ENCODE assay signal across 8 cellular contexts in the genomic region with DNA sequence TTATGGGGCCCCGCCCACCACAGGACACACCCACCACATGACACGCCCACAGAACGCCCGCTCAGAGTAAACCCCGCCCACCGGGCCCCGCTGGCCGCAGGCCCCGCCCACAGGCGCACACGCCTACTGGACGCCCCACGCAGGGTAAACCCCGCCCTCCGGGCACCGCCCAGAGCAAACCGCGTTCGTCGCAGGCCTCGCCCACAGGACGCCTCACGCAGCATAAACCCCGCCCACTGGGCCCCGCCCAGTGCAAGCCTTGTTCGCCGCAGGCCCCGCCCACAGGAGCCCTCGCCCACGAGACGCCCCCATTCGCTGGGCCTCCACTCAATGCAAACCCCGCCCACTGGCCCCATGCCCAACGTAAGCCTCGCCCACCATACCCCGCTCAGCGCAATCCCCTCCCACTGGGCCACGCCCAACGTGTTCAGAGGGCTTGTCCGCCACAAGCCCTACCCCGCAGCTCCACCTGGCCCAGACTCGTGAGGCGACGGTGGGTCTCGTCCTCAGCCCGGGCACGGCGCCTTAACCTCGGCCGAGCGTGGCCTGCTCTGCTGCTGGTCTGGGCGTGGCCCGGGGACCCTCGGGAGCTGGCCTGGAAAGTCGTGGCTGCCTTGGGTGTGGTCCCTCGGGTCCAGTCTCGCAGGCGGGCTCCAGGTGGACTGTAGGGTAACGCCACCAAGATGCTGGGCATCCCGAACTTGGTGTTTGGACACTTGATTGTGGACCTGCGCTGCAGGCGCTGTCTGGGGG. TPM values are rescaled to one million over a fixed set of nuclear protein-coding genes. Genes with fewer than 3 reads are reported as not detected.
A peak's percentile ranks its signal among the peaks of the same experiment; 100 is the strongest.
DNase-seq lines count a peak whose midpoint lies in the region; ATAC-seq, FAIRE-seq and TF ChIP-seq lines count a peak whose summit lies in the region.

No MANE protein-coding gene starts in this region.

- H3K9me3 ChIP-seq in adrenal gland (replicated peaks in 1 of 3), result no peaks in the 10 kb centered on the region
- no peaks in the 10 kb centered on the region for H3K9me3 ChIP-seq in left ventricle myocardium inferior (replicated peaks)

- H3K27ac ChIP-seq in adrenal gland, result peak overlapping the region in 4 of 5 donors; percentile 1 to 89 (median 78)
- H3K27ac ChIP-seq in left ventricle myocardium inferior (replicated peaks), result peak overlapping the region; percentile 72

- H3K9me3 Mint-ChIP-seq in progenitor cell of endocrine pancreas (ENCODE audit: low read depth), result no peaks in the 10 kb centered on the region

- TF ChIP-seq CTCF in adrenal gland (IDR thresholded peaks at IDR 0.05), result peak in 1 of 6 experiments; percentile 1
- TF ChIP-seq CTCF in left ventricle myocardium inferior (IDR thresholded peaks at IDR 0.05; ENCODE audit: borderline replicate concordance), result no peak
- no peak for TF ChIP-seq CTCF in progenitor cell of endocrine pancreas (IDR thresholded peaks at IDR 0.05; ENCODE audit: unreplicated experiment)

- H3K27ac Mint-ChIP-seq in progenitor cell of endocrine pancreas, result no peak overlapping the region

- intact Hi-C loops in adrenal gland (cut with DNase I), result no loop called here
- intact Hi-C loops in left ventricle myocardium inferior (cut with micrococcal nuclease), result no loop called here

- peak; percentile 87 for ATAC-seq in HG02763 (IDR thresholded peaks at IDR 0.05; ENCODE audit: unreplicated experiment)

- FAIRE-seq in GM12892 (lab: Jason Lieb, UNC), result peak; percentile 99

- H3K27me3 Mint-ChIP-seq in progenitor cell of endocrine pancreas, result peaks cover 18% of the 10 kb centered on the region

- H3K27me3 ChIP-seq in adrenal gland (no peaks in the 10 kb centered on the region), left ventricle myocardium inferior (ENCODE audit: low read depth) (no peaks in the 10 kb centered on the region)

- TF ChIP-seq POLR2A in GM12892 (IDR thresholded peaks at IDR 0.05; ENCODE audit: low read depth, low read length) (no peak), adrenal gland (IDR thresholded peaks at IDR 0.05) (no peak)

- H3K4me3 ChIP-seq in adrenal gland, result peak overlapping the region in 2 of 4 donors; percentile 44 to 63
- peak overlapping the region; percentile 75 for H3K4me3 ChIP-seq in left ventricle myocardium inferior

- H3K4me1 ChIP-seq in adrenal gland (replicated peaks in 1 of 2), result peaks cover 13 to 14% of the 10 kb centered on the region in 2 donors
- peaks cover 23% of the 10 kb centered on the region for H3K4me1 ChIP-seq in left ventricle myocardium inferior

- no peaks in the 10 kb centered on the region for H3K36me3 ChIP-seq in adrenal gland (replicated peaks in 1 of 2)
- no peaks in the 10 kb centered on the region for H3K36me3 ChIP-seq in left ventricle myocardium inferior

- peak overlapping the region; percentile 53 for H3K4me3 Mint-ChIP-seq in progenitor cell of endocrine pancreas (ENCODE audit: low read depth)

- H3K4me1 Mint-ChIP-seq in progenitor cell of endocrine pancreas (ENCODE audit: low read depth), result no peaks in the 10 kb centered on the region

- peak; percentile 100 for DNase-seq in GM12892 (ENCODE audit: insufficient read length)
- peak; percentile 97 to 100 (median 98) for DNase-seq in NCI-H1417 (lab: John Stamatoyannopoulos, UW)
- peak; percentile 100 for DNase-seq in T follicular helper cell (ENCODE audit: low read depth)
- peak; percentile 99 to 100 (median 100) for DNase-seq in adrenal gland
- peak; percentile 98 for DNase-seq in left ventricle myocardium inferior
- peak; percentile 99 for DNase-seq in progenitor cell of endocrine pancreas (ENCODE audit: low spot score, unreplicated experiment)
- DNase-seq in ureter (ENCODE audit: low spot score), result peak; percentile 100

- H3K36me3 Mint-ChIP-seq in progenitor cell of endocrine pancreas (ENCODE audit: insufficient read depth), result no peaks in the 10 kb centered on the region

- 10 to 100% (median 13%) methylated on average over 2 to 62 of the region's 62 CpGs for WGBS in adrenal gland, 4 donors

RNA-seq across cellular contexts. Expression of gene TMEM52, which starts 0.4 kb away (rescaled TPM):
- not detected for polyA plus RNA-seq in GM12892 (2012; ENCODE audit: missing spikeins)
- total RNA-seq in adrenal gland (10 to 100 TPM; 35.0 to 95.4 (median 68.5) TPM), left ventricle myocardium inferior (0.47 TPM), progenitor cell of endocrine pancreas (1.8 and 1.9 TPM in 2 replicates), ureter (not detected)
- polyA plus RNA-seq in adrenal gland, result 10 to 100 TPM; 20.9 to 94.0 (median 64.7) TPM

RNA-seq across cellular contexts. Expression of gene CALML6, which starts 4.4 kb away (rescaled TPM):
- 0.32 TPM for polyA plus RNA-seq in GM12892 (2012; ENCODE audit: missing spikeins)
- total RNA-seq in adrenal gland, result under 1 TPM in 3 of 8 donors, not detected in 5; 0.35 to 0.61 (median 0.36) TPM
- polyA plus RNA-seq in adrenal gland, result 1 to 10 TPM in 2 of 3 donors, not detected in 1; 3.2 to 4.7 TPM
- not detected for total RNA-seq in left ventricle myocardium inferior
- 1.1 and 1.5 TPM in 2 replicates for total RNA-seq in progenitor cell of endocrine pancreas
- 0.29 TPM for total RNA-seq in ureter

RNA-seq across cellular contexts. Expression of gene GNB1, which starts 28.6 kb away (rescaled TPM):
- polyA plus RNA-seq in GM12892 (2012; ENCODE audit: missing spikeins), result 164 TPM
- total RNA-seq in adrenal gland, result 100 to 1,000 TPM; 108 to 331 (median 232) TPM
- polyA plus RNA-seq in adrenal gland, result 100 to 1,000 TPM in 1 of 3 donors, 10 to 100 TPM in 2; 81.7 to 482 (median 84.8) TPM
- total RNA-seq in left ventricle myocardium inferior, result 158 TPM
- 327 TPM in 2 replicates for total RNA-seq in progenitor cell of endocrine pancreas
- 304 TPM for total RNA-seq in ureter

Comparison
In these comparisons a context has a peak if more than half of its experiments do, and no peak if none do; other contexts are left out.
1. RNA of gene TMEM52, which starts 0.4 kb away (total RNA-seq): 35.0 to 95.4 TPM in adrenal gland; 1.8 to 1.9 TPM in progenitor cell of endocrine pancreas, 0.47 TPM in left ventricle myocardium inferior (single experiment) and not detected in ureter (single experiment); every median in the first group is over 10 times any median in the second.
2. Peak in every context shown above with its lines, with median percentiles within 50 percentile points of each other: DNase-seq.